Comparison of ENCODE assay signal across 1 cellular context in the genomic region with DNA sequence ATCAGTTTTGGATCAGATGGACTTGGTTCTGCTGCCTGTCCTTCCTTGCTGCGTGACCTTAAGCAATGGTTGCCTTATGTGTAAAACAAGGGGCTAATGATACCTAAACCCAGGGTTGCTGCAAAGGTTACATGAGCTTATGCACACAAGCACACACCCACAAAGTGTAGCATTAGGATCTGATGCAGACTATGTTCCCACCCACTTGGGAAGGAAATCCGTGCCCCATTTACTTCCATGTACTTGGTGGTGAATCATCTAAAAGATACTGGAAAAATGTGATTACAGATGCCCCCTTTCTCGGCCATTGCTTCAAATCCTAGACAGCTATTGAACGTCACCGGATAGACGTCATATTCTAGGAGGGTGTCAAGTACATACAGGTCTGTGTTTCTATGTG.
TF ChIP-seq lines count a peak whose summit lies in the region.

No MANE protein-coding gene starts in this region.

TF ChIP-seq in HEK293, 187 proteins besides CTCF, POLR2A, EP300 and RAD21:
- 0 out of 2 replicates have a peak, but pooled peaks have one; percentile 8 for TF ChIP-seq EGR2 (tag by site-specific recombination; IDR thresholded peaks at IDR 0.05; ENCODE audit: low read depth)
- no peak for TF ChIP-seq ZNF202 (tag by site-specific recombination; IDR thresholded peaks at IDR 0.05; ENCODE audit: borderline replicate concordance)
- TF ChIP-seq, protein P1, sequence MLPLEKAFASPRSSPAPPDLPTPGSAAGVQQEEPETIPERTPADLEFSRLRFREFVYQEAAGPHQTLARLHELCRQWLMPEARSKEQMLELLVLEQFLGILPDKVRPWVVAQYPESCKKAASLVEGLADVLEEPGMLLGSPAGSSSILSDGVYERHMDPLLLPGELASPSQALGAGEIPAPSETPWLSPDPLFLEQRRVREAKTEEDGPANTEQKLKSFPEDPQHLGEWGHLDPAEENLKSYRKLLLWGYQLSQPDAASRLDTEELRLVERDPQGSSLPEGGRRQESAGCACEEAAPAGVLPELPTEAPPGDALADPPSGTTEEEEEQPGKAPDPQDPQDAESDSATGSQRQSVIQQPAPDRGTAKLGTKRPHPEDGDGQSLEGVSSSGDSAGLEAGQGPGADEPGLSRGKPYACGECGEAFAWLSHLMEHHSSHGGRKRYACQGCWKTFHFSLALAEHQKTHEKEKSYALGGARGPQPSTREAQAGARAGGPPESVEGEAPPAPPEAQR (tag by site-specific recombination; IDR thresholded peaks at IDR 0.05): no peak
- TF ChIP-seq, protein P2, sequence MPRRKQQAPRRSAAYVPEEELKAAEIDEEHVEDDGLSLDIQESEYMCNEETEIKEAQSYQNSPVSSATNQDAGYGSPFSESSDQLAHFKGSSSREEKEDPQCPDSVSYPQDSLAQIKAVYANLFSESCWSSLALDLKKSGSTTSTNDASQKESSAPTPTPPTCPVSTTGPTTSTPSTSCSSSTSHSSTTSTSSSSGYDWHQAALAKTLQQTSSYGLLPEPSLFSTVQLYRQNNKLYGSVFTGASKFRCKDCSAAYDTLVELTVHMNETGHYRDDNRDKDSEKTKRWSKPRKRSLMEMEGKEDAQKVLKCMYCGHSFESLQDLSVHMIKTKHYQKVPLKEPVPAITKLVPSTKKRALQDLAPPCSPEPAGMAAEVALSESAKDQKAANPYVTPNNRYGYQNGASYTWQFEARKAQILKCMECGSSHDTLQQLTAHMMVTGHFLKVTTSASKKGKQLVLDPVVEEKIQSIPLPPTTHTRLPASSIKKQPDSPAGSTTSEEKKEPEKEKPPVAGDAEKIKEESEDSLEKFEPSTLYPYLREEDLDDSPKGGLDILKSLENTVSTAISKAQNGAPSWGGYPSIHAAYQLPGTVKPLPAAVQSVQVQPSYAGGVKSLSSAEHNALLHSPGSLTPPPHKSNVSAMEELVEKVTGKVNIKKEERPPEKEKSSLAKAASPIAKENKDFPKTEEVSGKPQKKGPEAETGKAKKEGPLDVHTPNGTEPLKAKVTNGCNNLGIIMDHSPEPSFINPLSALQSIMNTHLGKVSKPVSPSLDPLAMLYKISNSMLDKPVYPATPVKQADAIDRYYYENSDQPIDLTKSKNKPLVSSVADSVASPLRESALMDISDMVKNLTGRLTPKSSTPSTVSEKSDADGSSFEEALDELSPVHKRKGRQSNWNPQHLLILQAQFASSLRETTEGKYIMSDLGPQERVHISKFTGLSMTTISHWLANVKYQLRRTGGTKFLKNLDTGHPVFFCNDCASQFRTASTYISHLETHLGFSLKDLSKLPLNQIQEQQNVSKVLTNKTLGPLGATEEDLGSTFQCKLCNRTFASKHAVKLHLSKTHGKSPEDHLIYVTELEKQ (tag by site-specific recombination; IDR thresholded peaks at IDR 0.05; ENCODE audit: borderline replicate concordance): no peak
- TF ChIP-seq WT1 (tag by site-specific recombination; IDR thresholded peaks at IDR 0.05): no peak
- no peak for TF ChIP-seq ZNF175 (tag by site-specific recombination; IDR thresholded peaks at IDR 0.05)
- no peak for TF ChIP-seq ZNF830 (tag by site-specific recombination; IDR thresholded peaks at IDR 0.05; ENCODE audit: low read depth)
- TF ChIP-seq ZNF555 (tag by site-specific recombination; conservative IDR thresholded peaks at IDR 0.05): no peak
- TF ChIP-seq, protein P3, sequence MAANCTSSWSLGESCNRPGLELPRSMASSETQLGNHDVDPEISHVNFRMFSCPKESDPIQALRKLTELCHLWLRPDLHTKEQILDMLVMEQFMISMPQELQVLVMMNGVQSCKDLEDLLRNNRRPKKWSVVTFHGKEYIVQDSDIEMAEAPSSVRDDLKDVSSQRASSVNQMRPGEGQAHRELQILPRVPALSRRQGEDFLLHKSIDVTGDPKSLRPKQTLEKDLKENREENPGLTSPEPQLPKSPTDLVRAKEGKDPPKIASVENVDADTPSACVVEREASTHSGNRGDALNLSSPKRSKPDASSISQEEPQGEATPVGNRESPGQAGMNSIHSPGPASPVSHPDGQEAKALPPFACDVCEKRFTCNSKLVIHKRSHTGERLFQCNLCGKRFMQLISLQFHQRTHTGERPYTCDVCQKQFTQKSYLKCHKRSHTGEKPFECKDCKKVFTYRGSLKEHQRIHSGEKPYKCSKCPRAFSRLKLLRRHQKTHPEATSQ (tag by site-specific recombination; IDR thresholded peaks at IDR 0.05): no peak
